Comparison of ENCODE assay signal across 12 cellular contexts in genomic region chr6:72769459-72770125, GRCh38.
DNase-seq lines count a peak whose midpoint lies in the region; ATAC-seq, FAIRE-seq and TF ChIP-seq lines count a peak whose summit lies in the region.
"Had no signal": no experiment of that assay in that cellular context is flagged by ENCODE, and none has a peak within 500 bp of the region (broad histone marks: within the 10 kb centered on the region; RNA-seq: fewer than 3 reads in every experiment).

No MANE protein-coding gene starts in this region.

- 81 to 86% (median 84%) methylated on average over 1 of the region's 1 CpG for WGBS in psoas muscle, 3 donors

- H3K27ac Mint-ChIP-seq in activated CD4-positive, alpha-beta T cell treated with anti-CD3 and anti-CD28 coated beads, Interleukin-2, amount 10 ng/mL, durations not matched to agents 24 days and 14 days = no peak overlapping the region

- no peak for TF ChIP-seq CTCF in psoas muscle (IDR thresholded peaks at IDR 0.05)

- no peaks in the 10 kb centered on the region for H3K36me3 ChIP-seq in psoas muscle (ENCODE audit: insufficient read depth in 1 of 2, low read depth in 1 of 2)
- H3K36me3 ChIP-seq: gastroesophageal sphincter had no signal

- H3K27me3 Mint-ChIP-seq in activated CD4-positive, alpha-beta T cell treated with anti-CD3 and anti-CD28 coated beads, Interleukin-2, amount 10 ng/mL, durations not matched to agents 24 days and 14 days = no peaks in the 10 kb centered on the region

- H3K4me3 Mint-ChIP-seq in activated CD4-positive, alpha-beta T cell treated with anti-CD3 and anti-CD28 coated beads, Interleukin-2, amount 10 ng/mL, durations not matched to agents 24 days and 14 days = no peak overlapping the region

- intact Hi-C loops in activated CD4-positive, alpha-beta T cell treated with anti-CD3 and anti-CD28 coated beads, Interleukin-2, amount 10 ng/mL, durations not matched to agents 24 days and 14 days (cut with micrococcal nuclease) = no loop called here
- intact Hi-C loops in psoas muscle (cut with DNase I) = no loop called here

- H3K27me3 ChIP-seq in psoas muscle (ENCODE audit: insufficient read depth in 3 of 3, low read length in 2 of 3) = no peaks in the 10 kb centered on the region
- H3K27me3 ChIP-seq: gastroesophageal sphincter had no signal

- H3K36me3 Mint-ChIP-seq in activated CD4-positive, alpha-beta T cell treated with anti-CD3 and anti-CD28 coated beads, Interleukin-2, amount 10 ng/mL, durations not matched to agents 24 days and 14 days (ENCODE audit: low read depth) = no peaks in the 10 kb centered on the region

- H3K4me1 ChIP-seq in psoas muscle = peaks cover 16% of the 10 kb centered on the region
- H3K4me1 ChIP-seq: gastroesophageal sphincter had no signal

- H3K27ac ChIP-seq in psoas muscle = no peak overlapping the region
- H3K27ac ChIP-seq: gastroesophageal sphincter had no signal

- H3K4me3 ChIP-seq in psoas muscle = no peak overlapping the region
- H3K4me3 ChIP-seq: gastroesophageal sphincter had no signal

- H3K4me1 Mint-ChIP-seq in activated CD4-positive, alpha-beta T cell treated with anti-CD3 and anti-CD28 coated beads, Interleukin-2, amount 10 ng/mL, durations not matched to agents 24 days and 14 days = peaks cover 2% of the 10 kb centered on the region

- peak; percentile 59 for ATAC-seq in HG02571 (IDR thresholded peaks at IDR 0.05; ENCODE audit: unreplicated experiment)
- ATAC-seq in HG03571 (IDR thresholded peaks at IDR 0.05; ENCODE audit: unreplicated experiment) = peak; percentile 57
- peak; percentile 37 to 69 (median 60) for ATAC-seq in psoas muscle
- ATAC-seq: gastroesophageal sphincter had no signal

- no peaks in the 10 kb centered on the region for H3K9me3 ChIP-seq in psoas muscle
- H3K9me3 ChIP-seq: gastroesophageal sphincter had no signal

- FAIRE-seq in GM12891 (lab: Jason Lieb, UNC) = no peak

- no peak for TF ChIP-seq POLR2A in GM12891 (IDR thresholded peaks at IDR 0.05; ENCODE audit: low read depth, low read length)

- DNase-seq in activated CD4-positive, alpha-beta T cell treated with anti-CD3 and anti-CD28 coated beads, Interleukin-2, amount 10 ng/mL, durations not matched to agents 24 days and 14 days = peak; percentile 8
- no peak for DNase-seq in activated CD4-positive, alpha-beta T cell treated with anti-CD3 and anti-CD28 coated beads, Interleukin-2, amount 50 U/mL, for 48 hours
- DNase-seq in psoas muscle (no peak), kidney glomerular epithelial cell (lab: John Stamatoyannopoulos, UW) (no peak), GM12891 (ENCODE audit: insufficient read length, low spot score) (no peak), GM19240 (ENCODE audit: insufficient read length, low spot score) (no peak)
- DNase-seq: cerebellar nuclear complex, COR-L47, NCI-H524 had no signal

- H3K9me3 Mint-ChIP-seq in activated CD4-positive, alpha-beta T cell treated with anti-CD3 and anti-CD28 coated beads, Interleukin-2, amount 10 ng/mL, durations not matched to agents 24 days and 14 days = no peaks in the 10 kb centered on the region

TF ChIP-seq in GM12891, 5 proteins besides CTCF, POLR2A, EP300 and RAD21:
- no peak for TF ChIP-seq SPI1 (IDR thresholded peaks at IDR 0.05; ENCODE audit: low read depth, low read length)
- TF ChIP-seq PAX5 (IDR thresholded peaks at IDR 0.05; ENCODE audit: insufficient read depth, low read length, severe bottlenecking) = no peak
- TF ChIP-seq POLR2AphosphoS5 (IDR thresholded peaks at IDR 0.05; ENCODE audit: low read depth, low read length) = no peak
- TF ChIP-seq TAF1 (IDR thresholded peaks at IDR 0.05; ENCODE audit: low read depth, low read length) = no peak
- no peak for TF ChIP-seq POU2F2 (IDR thresholded peaks at IDR 0.05; ENCODE audit: low read depth, low read length)
